In the genomic region with DNA sequence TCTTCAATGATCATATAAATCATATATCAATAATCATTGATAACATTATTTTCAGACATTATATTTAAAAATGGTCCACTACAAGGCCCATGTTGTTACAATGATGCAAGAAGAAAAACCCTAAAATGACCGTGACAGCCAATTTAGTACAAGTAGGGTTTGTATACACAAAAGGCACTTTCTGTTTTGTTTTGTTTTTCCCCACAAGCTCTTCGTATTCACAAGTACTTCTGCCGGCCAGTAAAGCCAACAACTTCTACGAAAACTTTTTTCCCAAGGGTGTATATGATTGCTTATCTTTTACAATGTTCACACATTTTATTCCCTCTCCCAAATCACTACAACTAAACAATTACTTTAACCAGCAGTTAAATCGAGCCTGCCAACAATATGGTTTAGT, we compare ENCODE assay signal across 14 cellular contexts. TPM values are rescaled to one million over a fixed set of nuclear protein-coding genes. Genes with fewer than 3 reads are reported as not detected.
"Had no signal": no experiment of that assay in that cellular context is flagged by ENCODE, and none has a peak within 500 bp of the region (broad histone marks: within the 10 kb centered on the region; RNA-seq: fewer than 3 reads in every experiment).

No MANE protein-coding gene starts in this region.

- H3K4me3 ChIP-seq: breast epithelium, stomach had no signal

- H3K27ac ChIP-seq: breast epithelium, stomach had no signal

- ATAC-seq: activated naive CD4-positive, alpha-beta T cell treated with anti-CD3 and anti-CD28 coated beads, Interleukin-2, amount 50 U/mL, for 72 hours had no signal

- FAIRE-seq: frontal cortex had no signal

- H3K36me3 ChIP-seq: breast epithelium, esophagus squamous epithelium, stomach had no signal

- H3K27me3 ChIP-seq: breast epithelium, esophagus squamous epithelium, stomach had no signal

- H3K4me1 ChIP-seq: breast epithelium, esophagus squamous epithelium, stomach had no signal

- H3K9me3 ChIP-seq: breast epithelium, esophagus squamous epithelium, stomach had no signal

- DNase-seq: activated CD4-positive, alpha-beta T cell treated with anti-CD3 and anti-CD28 coated beads, Interleukin-2, amount 10 ng/mL, durations not matched to agents 7 days and 5 days; activated CD4-positive, CD25-positive, alpha-beta regulatory T cell; activated CD8-positive, alpha-beta memory T cell treated with anti-CD3 and anti-CD28 coated beads for 24 hours; activated T-cell treated with anti-CD3 and anti-CD28 coated beads for 4 hours; esophagus squamous epithelium; hypothalamus; left colon; occipital lobe; stomach had no signal

RNA-seq across cellular contexts. Expression of gene PTPRB, which starts 9.6 kb away (rescaled TPM):
- total RNA-seq: activated CD4-positive, alpha-beta T cell treated with anti-CD3 and anti-CD28 coated beads, Interleukin-2, amount 10 ng/mL, durations not matched to agents 7 days and 5 days; activated naive CD4-positive, alpha-beta T cell treated with anti-CD3 and anti-CD28 coated beads, Interleukin-2, amount 50 U/mL, for 72 hours; activated T-helper 2 cell treated with anti-CD3 and anti-CD28 coated beads, Interferon-gamma antibody, Interleukin-2, Interleukin-4, amounts not matched to agents 10 μg/mL and 5 μg/mL and 100 μg/mL, durations not matched to agents 14 hours and 24 hours and 36 hours; T-helper 2 cell treated with Interferon-gamma antibody and Interleukin-4, amounts not matched to agents 100 ng/mL and 5 ng/mL, for 36 hours had no signal
